8 cellular contexts compared by ENCODE assay signal in the genomic region with DNA sequence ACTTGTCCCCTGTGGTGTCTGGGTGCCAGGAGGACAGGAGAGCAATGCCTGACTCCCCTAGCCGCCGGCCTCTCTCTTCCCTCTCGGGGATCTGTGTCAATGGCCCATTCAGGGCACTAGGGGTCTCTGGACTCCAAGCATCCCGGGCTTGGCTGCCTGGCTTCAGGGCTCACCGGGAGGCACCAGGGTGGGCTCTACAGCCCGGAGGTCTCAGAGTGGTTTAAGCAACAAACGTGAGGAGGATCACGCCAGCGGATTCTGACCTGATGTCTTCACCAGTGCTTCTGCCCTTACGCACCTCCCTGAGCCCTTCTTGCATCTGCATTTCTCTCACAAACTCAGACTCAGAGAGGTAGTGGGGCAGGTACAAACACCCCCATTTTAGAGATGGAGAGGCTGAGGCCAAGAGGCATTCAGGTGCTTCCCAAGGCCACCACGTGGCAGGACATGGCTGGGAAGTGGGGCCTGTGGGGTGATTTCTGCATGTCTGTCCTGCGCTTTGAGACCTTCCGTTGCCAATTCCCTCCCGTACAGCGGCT.
DNase-seq lines count a peak whose midpoint lies in the region; ATAC-seq lines count a peak whose summit lies in the region.

No MANE protein-coding gene starts in this region.

- no peak overlapping the region for H2BK120ac ChIP-seq in trophoblast cell (ENCODE audit: insufficient read depth, low read length, poor library complexity)

- ATAC-seq in GM19463 (IDR thresholded peaks at IDR 0.05; ENCODE audit: unreplicated experiment) (peak; percentile 87), HG03439 (IDR thresholded peaks at IDR 0.05; ENCODE audit: unreplicated experiment) (peak; percentile 84), GM21825 (IDR thresholded peaks at IDR 0.05; ENCODE audit: unreplicated experiment) (no peak)

- H3K79me2 ChIP-seq in trophoblast cell (ENCODE audit: control insufficient read depth, insufficient read depth, low read length, poor library complexity): no peaks in the 10 kb centered on the region

- no peak overlapping the region for H2BK12ac ChIP-seq in trophoblast cell (ENCODE audit: low read length)

- H4K8ac ChIP-seq in trophoblast cell (ENCODE audit: low read depth, low read length): no peak overlapping the region

- DNase-seq in activated CD4-positive, alpha-beta T cell treated with anti-CD3 and anti-CD28 coated beads for 48 hours: peak; percentile 29
- no peak for DNase-seq in activated CD4-positive, alpha-beta T cell treated with anti-CD3 and anti-CD28 coated beads for 1 hour
- DNase-seq in SKM-1 treated with dmso at 0.1 percent for 144 hours (lab: John Stamatoyannopoulos, UW; ENCODE audit: unreplicated experiment): peak; percentile 29
- DNase-seq in fibroblast of peridontal ligament (ENCODE audit: extremely low read depth): peak; percentile 9
- DNase-seq in trophoblast cell: peak; percentile 3 to 59

- no peak overlapping the region for H4K12ac ChIP-seq in trophoblast cell (ENCODE audit: low read depth, low read length)

- H2AFZ ChIP-seq in trophoblast cell (ENCODE audit: insufficient read depth, low read length, poor library complexity): no peak overlapping the region

- H3K14ac ChIP-seq in trophoblast cell (ENCODE audit: low read length): no peak overlapping the region

- no CpG with 5 or more reads among the region's 15 CpGs for WGBS in trophoblast cell (ENCODE audit: extremely low coverage, insufficient coverage, insufficient read length)

- H3K4me2 ChIP-seq in trophoblast cell (ENCODE audit: low read length): no peak overlapping the region

- H3K4ac ChIP-seq in trophoblast cell (ENCODE audit: low read depth, low read length): no peak overlapping the region

- no peaks in the 10 kb centered on the region for H3K9me3 ChIP-seq in trophoblast cell (ENCODE audit: insufficient read depth, low read depth, low read length)

- H3K36me3 ChIP-seq in trophoblast cell (ENCODE audit: control insufficient read depth in 1 of 2, insufficient read depth in 2 of 2, low read length in 2 of 2): no peaks in the 10 kb centered on the region

- H4K91ac ChIP-seq in trophoblast cell (ENCODE audit: low read depth, low read length): no peak overlapping the region

- H3K18ac ChIP-seq in trophoblast cell (ENCODE audit: low read length): no peak overlapping the region

- no peak overlapping the region for H2AK5ac ChIP-seq in trophoblast cell (ENCODE audit: low read length)

- H3K4me1 ChIP-seq in trophoblast cell (ENCODE audit: control insufficient read depth in 1 of 2, insufficient read depth in 2 of 2, low read length in 2 of 2): no peaks in the 10 kb centered on the region

- H2BK5ac ChIP-seq in trophoblast cell (ENCODE audit: low read depth, low read length, poor library complexity): no peak overlapping the region

- no peak overlapping the region for H3K9ac ChIP-seq in trophoblast cell (ENCODE audit: low read length)

- no peaks in the 10 kb centered on the region for H3K79me1 ChIP-seq in trophoblast cell (ENCODE audit: low read length)

- no peak overlapping the region for H3K23ac ChIP-seq in trophoblast cell (ENCODE audit: low read length)

- H3K27me3 ChIP-seq in trophoblast cell (ENCODE audit: insufficient read depth, low read length): no peaks in the 10 kb centered on the region

- H3K27ac ChIP-seq in trophoblast cell (ENCODE audit: low read depth, low read length): no peak overlapping the region

- no peak overlapping the region for H3K4me3 ChIP-seq in trophoblast cell (ENCODE audit: low read depth, low read length)
